ENCODE assay signal across 21 cellular contexts in genomic region chr6:133886104-133886503, GRCh38. TPM values are rescaled to one million over a fixed set of nuclear protein-coding genes. Genes with fewer than 3 reads are reported as not detected.
"Had no signal": no experiment of that assay in that cellular context is flagged by ENCODE, and none has a peak within 500 bp of the region (broad histone marks: within the 10 kb centered on the region; RNA-seq: fewer than 3 reads in every experiment).

No MANE protein-coding gene starts in this region.

- H3K27ac Mint-ChIP-seq: activated CD4-positive, alpha-beta T cell treated with anti-CD3 and anti-CD28 coated beads for 36 hours; activated CD8-positive, alpha-beta memory T cell treated with anti-CD3 and anti-CD28 coated beads, Interleukin-2, amount 10 ng/mL, durations not matched to agents 7 days and 5 days; activated naive CD8-positive, alpha-beta T cell treated with anti-CD3 and anti-CD28 coated beads for 36 hours; brain; stimulated activated naive CD8-positive, alpha-beta T cell treated with anti-CD3 and anti-CD28 coated beads, Interleukin-15, Interleukin-2, amounts not matched to agents 100 ng/mL and 50 ng/mL, for 24 hours had no signal

- H3K36me3 Mint-ChIP-seq: activated naive CD8-positive, alpha-beta T cell treated with anti-CD3 and anti-CD28 coated beads for 36 hours; brain had no signal

- H3K4me1 ChIP-seq: foreskin keratinocyte had no signal

- H3K9me3 ChIP-seq: lower lobe of right lung, tibial nerve had no signal

- H3K27ac ChIP-seq: foreskin keratinocyte, lower lobe of right lung, tibial nerve had no signal

- H3K4me3 ChIP-seq: lower lobe of right lung, tibial nerve had no signal

- H3K4me3 Mint-ChIP-seq: activated CD4-positive, alpha-beta T cell treated with anti-CD3 and anti-CD28 coated beads for 36 hours; activated CD8-positive, alpha-beta memory T cell treated with anti-CD3 and anti-CD28 coated beads, Interleukin-2, amount 10 ng/mL, durations not matched to agents 7 days and 5 days; activated naive CD8-positive, alpha-beta T cell treated with anti-CD3 and anti-CD28 coated beads for 36 hours; brain; central memory CD8-positive, alpha-beta T cell; stimulated activated naive CD8-positive, alpha-beta T cell treated with anti-CD3 and anti-CD28 coated beads, Interleukin-15, Interleukin-2, amounts not matched to agents 100 ng/mL and 50 ng/mL, for 24 hours had no signal

- DNase-seq: activated CD4-positive, alpha-beta T cell treated with anti-CD3 and anti-CD28 coated beads for 36 hours; activated CD4-positive, alpha-beta T cell treated with anti-CD3 and anti-CD28 coated beads, Interleukin-2, amount 50 U/mL, for 48 hours; activated CD8-positive, alpha-beta memory T cell treated with anti-CD3 and anti-CD28 coated beads, Interleukin-2, amount 10 ng/mL, durations not matched to agents 7 days and 5 days; activated naive CD8-positive, alpha-beta T cell treated with anti-CD3 and anti-CD28 coated beads for 36 hours; cortex of kidney; effector CD4-positive, alpha-beta T cell; foreskin keratinocyte; glutamatergic neuron; hippocampal formation; left cardiac atrium; lower lobe of right lung; occipital lobe; retina had no signal

- H3K36me3 ChIP-seq: lower lobe of right lung, tibial nerve had no signal

- H3K9me3 Mint-ChIP-seq: activated naive CD8-positive, alpha-beta T cell treated with anti-CD3 and anti-CD28 coated beads for 36 hours; central memory CD8-positive, alpha-beta T cell; stimulated activated naive CD8-positive, alpha-beta T cell treated with anti-CD3 and anti-CD28 coated beads, Interleukin-15, Interleukin-2, amounts not matched to agents 100 ng/mL and 50 ng/mL, for 24 hours had no signal

- ATAC-seq: activated CD4-positive, alpha-beta T cell treated with anti-CD3 and anti-CD28 coated beads for 36 hours; activated CD8-positive, alpha-beta memory T cell treated with anti-CD3 and anti-CD28 coated beads, Interleukin-2, amount 10 ng/mL, durations not matched to agents 7 days and 5 days; esophagus mucosa; foreskin keratinocyte; left cardiac atrium; lower lobe of right lung had no signal

RNA-seq across cellular contexts. Expression of gene TCF21, which starts 2.8 kb away (rescaled TPM):
- total RNA-seq: activated CD4-positive, alpha-beta T cell treated with anti-CD3 and anti-CD28 coated beads for 36 hours; activated CD8-positive, alpha-beta memory T cell treated with anti-CD3 and anti-CD28 coated beads, Interleukin-2, amount 10 ng/mL, durations not matched to agents 7 days and 5 days; activated naive CD8-positive, alpha-beta T cell treated with anti-CD3 and anti-CD28 coated beads for 36 hours; foreskin keratinocyte; occipital lobe; skeletal muscle tissue; T-helper 2 cell treated with Interferon-gamma antibody and Interleukin-4, amounts not matched to agents 100 ng/mL and 5 ng/mL, for 36 hours had no signal
- polyA plus RNA-seq: foreskin keratinocyte, neural cell had no signal
